In genomic region chr5:97192580-97193421, GRCh38 we compare ENCODE assay signal across 11 cellular contexts. TPM values are rescaled to one million over a fixed set of nuclear protein-coding genes. Genes with fewer than 3 reads are reported as not detected.
DNase-seq lines count a peak whose midpoint lies in the region; ATAC-seq and TF ChIP-seq lines count a peak whose summit lies in the region.
"Had no signal": no experiment of that assay in that cellular context is flagged by ENCODE, and none has a peak within 500 bp of the region (broad histone marks: within the 10 kb centered on the region; RNA-seq: fewer than 3 reads in every experiment).

No MANE protein-coding gene starts in this region.

- H3K27ac ChIP-seq in GM23338 (ENCODE audit: low read depth) (0 out of 2 replicates have a peak overlapping the region, but pooled peaks have one; percentile 9), caudate nucleus (ENCODE audit: low read depth, low read length) (no peak overlapping the region), spleen (no peak overlapping the region)

- H3K4me1 ChIP-seq in GM23338 (ENCODE audit: insufficient read depth) (no peaks in the 10 kb centered on the region; the same call in 1 of the 2 replicates), spleen (peaks cover 0 to 5% (median 0%) of the 10 kb centered on the region in 6 donors)

- DNase-seq in GM12865 (ENCODE audit: low read depth) (peak; percentile 66), GM23338 (ENCODE audit: low spot score) (peak; percentile 7), M059J (ENCODE audit: low read depth) (peak; percentile 85), glutamatergic neuron (no peak), caudate nucleus (lab: John Stamatoyannopoulos, UW) (no peak), NCI-H510A (lab: John Stamatoyannopoulos, UW) (no peak), T-helper 1 cell (no peak), spleen (no peak)
- DNase-seq: NCI-H510A treated with DMSO at 0.1 percent for 48 hours, nucleus accumbens had no signal

- H3K4me2 ChIP-seq in GM23338: no peak overlapping the region

- H3K27me3 ChIP-seq in GM23338 (ENCODE audit: insufficient read depth) (no peaks in the 10 kb centered on the region), spleen (replicated peaks in 1 of 7) (no peaks in the 10 kb centered on the region)

- no peaks in the 10 kb centered on the region for H3K79me2 ChIP-seq in GM23338 (replicated peaks; ENCODE audit: insufficient read depth)

- H3K9me2 ChIP-seq in GM23338 (ENCODE audit: insufficient read depth): no peaks in the 10 kb centered on the region

- ATAC-seq in GM23338: peak; percentile 73

- WGBS in spleen, 5 donors: 66 to 79% (median 70%) methylated on average over 7 of the region's 7 CpGs

- H3K4me3 Mint-ChIP-seq in GM23338: no peak overlapping the region
- no peak overlapping the region for H3K4me3 Mint-ChIP-seq in glutamatergic neuron (ENCODE audit: unreplicated experiment)

- peaks cover 0 to 20% (median 13%) of the 10 kb centered on the region in 8 donors for H3K9me3 ChIP-seq in spleen

- H3K36me3 ChIP-seq in GM23338 (ENCODE audit: insufficient read depth) (no peaks in the 10 kb centered on the region), spleen (no peaks in the 10 kb centered on the region)

- H3K27me3 Mint-ChIP-seq in GM23338 (ENCODE audit: insufficient read depth, low read depth, poor library complexity) (peaks cover 4% of the 10 kb centered on the region), glutamatergic neuron (ENCODE audit: unreplicated experiment) (no peaks in the 10 kb centered on the region)

- H3K4me1 Mint-ChIP-seq in GM23338: peaks cover 9% of the 10 kb centered on the region
- H3K4me1 Mint-ChIP-seq in glutamatergic neuron (ENCODE audit: low read depth, unreplicated experiment): no peaks in the 10 kb centered on the region

- TF ChIP-seq CTCF in GM12865 (IDR thresholded peaks at IDR 0.05; ENCODE audit: insufficient read depth, low read depth, low read length, missing control alignments): no peak
- 0 out of 4 replicates have a peak, but pooled peaks of 1 of the 2 experiments have one; percentile 6 for TF ChIP-seq CTCF in GM23338 (conservative IDR thresholded peaks at IDR 0.05; ENCODE audit: low read depth in 2 of 2)
- no peak for TF ChIP-seq CTCF in glutamatergic neuron (IDR thresholded peaks at IDR 0.05; ENCODE audit: partially characterized antibody, unreplicated experiment)
- no peak for TF ChIP-seq CTCF in spleen (IDR thresholded peaks at IDR 0.05 in 8 of 11, conservative IDR thresholded peaks at IDR 0.05 in 3 of 11)

- H4K20me1 ChIP-seq in GM23338 (replicated peaks; ENCODE audit: insufficient read depth): no peaks in the 10 kb centered on the region

- peaks cover 6% of the 10 kb centered on the region for H3K36me3 Mint-ChIP-seq in GM23338 (ENCODE audit: low read depth)
- H3K36me3 Mint-ChIP-seq in glutamatergic neuron (ENCODE audit: unreplicated experiment): peaks cover 22% of the 10 kb centered on the region

- H3K4me3 ChIP-seq in GM12865 (ENCODE audit: low read depth, low read length) (no peak overlapping the region), GM23338 (no peak overlapping the region), spleen (no peak overlapping the region)

- H3F3A ChIP-seq in GM23338 (replicated peaks; ENCODE audit: low read depth): no peaks in the 10 kb centered on the region

- peaks cover 11% of the 10 kb centered on the region; the same call in 1 of the 3 replicates for H3K9me3 Mint-ChIP-seq in GM23338
- peaks cover 3% of the 10 kb centered on the region for H3K9me3 Mint-ChIP-seq in glutamatergic neuron (ENCODE audit: unreplicated experiment)

- intact Hi-C loops in spleen (cut with DNase I; ENCODE audit: low total_unique reads): no loop called here

- TF ChIP-seq POLR2A in spleen (IDR thresholded peaks at IDR 0.05): no peak

- no peak overlapping the region for H2AFZ ChIP-seq in GM23338

- H3K27ac Mint-ChIP-seq in GM23338 (peak overlapping the region; percentile 44; the same call in 1 of the 2 replicates), glutamatergic neuron (ENCODE audit: unreplicated experiment) (peak overlapping the region; percentile 44)

TF ChIP-seq in GM23338, 12 proteins besides CTCF, POLR2A, EP300 and RAD21:
- no peak for TF ChIP-seq EZH2phosphoT487 (IDR thresholded peaks at IDR 0.05; ENCODE audit: unreplicated experiment)
- TF ChIP-seq, protein P1, sequence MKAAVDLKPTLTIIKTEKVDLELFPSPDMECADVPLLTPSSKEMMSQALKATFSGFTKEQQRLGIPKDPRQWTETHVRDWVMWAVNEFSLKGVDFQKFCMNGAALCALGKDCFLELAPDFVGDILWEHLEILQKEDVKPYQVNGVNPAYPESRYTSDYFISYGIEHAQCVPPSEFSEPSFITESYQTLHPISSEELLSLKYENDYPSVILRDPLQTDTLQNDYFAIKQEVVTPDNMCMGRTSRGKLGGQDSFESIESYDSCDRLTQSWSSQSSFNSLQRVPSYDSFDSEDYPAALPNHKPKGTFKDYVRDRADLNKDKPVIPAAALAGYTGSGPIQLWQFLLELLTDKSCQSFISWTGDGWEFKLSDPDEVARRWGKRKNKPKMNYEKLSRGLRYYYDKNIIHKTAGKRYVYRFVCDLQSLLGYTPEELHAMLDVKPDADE (IDR thresholded peaks at IDR 0.05): no peak
- TF ChIP-seq ZNF331 (CRISPR knock-in tag; IDR thresholded peaks at IDR 0.05; ENCODE audit: low read depth): no peak

RNA-seq across cellular contexts. Expression of gene RIOK2, which starts 9.8 kb away (rescaled TPM):
- 22.9 and 24.0 TPM in 2 replicates for total RNA-seq in GM23338 (2014; rRNA removed; shearing (Covaris generic))
- polyA plus RNA-seq in GM23338 (2016; fragmentation: Nextera tagmentation; extraction: Ambion mirVana): 44.9 and 47.6 TPM in 2 replicates
- total RNA-seq in M059J (2014; rRNA removed; shearing (Covaris generic)): 29.6 and 42.9 TPM in 2 replicates
- total RNA-seq in glutamatergic neuron (ENCODE audit: unreplicated experiment): 34.9 TPM
- total RNA-seq in spleen: 10 to 100 TPM; 13.9 to 30.0 (median 20.8) TPM
- polyA plus RNA-seq in spleen: 10 to 100 TPM in 1 of 3 donors, 1 to 10 TPM in 2; 8.5 to 10.8 (median 9.3) TPM

RNA-seq across cellular contexts. Expression of gene LIX1, which starts 50.4 kb away (rescaled TPM):
- not detected in 2 replicates for total RNA-seq in GM23338 (2014; rRNA removed; shearing (Covaris generic))
- polyA plus RNA-seq in GM23338 (2016; fragmentation: Nextera tagmentation; extraction: Ambion mirVana) (0.13 and 0.16 TPM in 2 replicates), spleen (under 1 TPM in 1 of 3 donors, not detected in 2; 0.06 TPM)
- total RNA-seq in M059J (2014; rRNA removed; shearing (Covaris generic)): not detected in 2 replicates
- total RNA-seq in glutamatergic neuron (ENCODE audit: unreplicated experiment) (not detected), spleen (under 1 TPM in 1 of 7 donors, not detected in 6; 0.14 TPM)
- polyA plus RNA-seq: esophagus had no signal

Comparison
In these comparisons a context has a peak if more than half of its experiments do, and no peak if none do; other contexts are left out.
1. DNase-seq: peak in GM12865 (single experiment), GM23338 (single experiment) and M059J (single experiment); none in glutamatergic neuron (single experiment), caudate nucleus (0 of 61), NCI-H510A (single experiment), T-helper 1 cell (0 of 5) and spleen (single experiment).